ENCODE assay signal across 8 cellular contexts in the genomic region with DNA sequence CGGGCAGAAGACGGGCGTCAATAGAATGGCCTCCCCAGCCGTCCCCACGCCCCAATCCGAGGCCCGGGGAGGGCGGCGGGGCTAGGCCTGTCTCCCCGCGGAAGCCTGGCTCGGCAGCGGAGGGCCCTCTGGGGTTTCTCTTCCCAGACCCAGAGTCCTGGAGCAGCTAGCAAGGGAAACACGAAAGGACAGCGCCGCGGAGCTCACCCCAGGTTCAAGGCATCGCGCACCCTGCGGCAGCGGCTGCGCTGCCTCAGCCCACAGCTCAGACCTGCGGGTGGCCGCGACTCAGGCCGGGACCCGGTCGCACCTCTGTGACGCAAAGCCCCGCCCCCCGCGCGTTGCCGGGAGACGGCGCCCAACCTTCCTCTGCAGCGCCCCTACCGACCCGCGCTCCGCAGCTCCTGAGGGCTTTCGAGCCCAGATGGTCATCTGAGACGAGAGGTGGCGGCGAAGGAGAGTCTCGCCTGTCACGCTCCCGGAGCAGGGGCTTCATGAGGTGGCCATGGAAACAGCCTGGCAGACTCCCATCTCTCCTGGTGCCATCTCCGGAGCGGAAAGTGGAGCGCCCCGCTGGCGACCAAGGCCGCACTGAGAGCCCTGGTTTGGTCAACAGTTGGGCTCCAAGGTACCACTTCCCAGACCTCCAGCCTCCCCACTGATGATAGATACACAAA. TPM values are rescaled to one million over a fixed set of nuclear protein-coding genes. Genes with fewer than 3 reads are reported as not detected.
DNase-seq lines count a peak whose midpoint lies in the region; ATAC-seq and TF ChIP-seq lines count a peak whose summit lies in the region.

A gene with protein sequence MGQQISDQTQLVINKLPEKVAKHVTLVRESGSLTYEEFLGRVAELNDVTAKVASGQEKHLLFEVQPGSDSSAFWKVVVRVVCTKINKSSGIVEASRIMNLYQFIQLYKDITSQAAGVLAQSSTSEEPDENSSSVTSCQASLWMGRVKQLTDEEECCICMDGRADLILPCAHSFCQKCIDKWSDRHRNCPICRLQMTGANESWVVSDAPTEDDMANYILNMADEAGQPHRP (minus strand): TSS at position 273 of the 677 bp plus-strand sequence. CDS start 7,029 bp downstream, outside the sequence.

- H3K4me1 Mint-ChIP-seq in activated B cell treated with CpG ODN at 0.5 μM for 24 hours, result peaks cover 80% of the 10 kb centered on the region

- peaks cover 5% of the 10 kb centered on the region for H3K9me3 Mint-ChIP-seq in activated B cell treated with CpG ODN at 0.5 μM for 24 hours

- H3K9me3 ChIP-seq in AG04450 (ENCODE audit: control insufficient read depth, insufficient read depth, low read length), result peaks cover 16% of the 10 kb centered on the region

- H3K4me3 ChIP-seq in AG04450 (ENCODE audit: low read depth, low read length), result peak within 1 kb of the TSS; percentile 86

- no peaks in the 10 kb centered on the region for H3K27me3 Mint-ChIP-seq in activated B cell treated with CpG ODN at 0.5 μM for 24 hours

- H3K36me3 Mint-ChIP-seq in activated B cell treated with CpG ODN at 0.5 μM for 24 hours (ENCODE audit: low read depth), result peaks cover 15% of the 10 kb centered on the region

- ATAC-seq in GM18870 (IDR thresholded peaks at IDR 0.05; ENCODE audit: unreplicated experiment) (peak; percentile 84), HG03135 (IDR thresholded peaks at IDR 0.05; ENCODE audit: unreplicated experiment) (peak; percentile 99), activated B cell treated with CpG ODN at 0.5 μM for 24 hours (ENCODE audit: low read depth) (peak; percentile 91)

- H3K27me3 ChIP-seq in AG04450 (ENCODE audit: control insufficient read depth, insufficient read depth, low read length), result no peaks in the 10 kb centered on the region

- TF ChIP-seq CTCF in AG04450 (IDR thresholded peaks at IDR 0.05; ENCODE audit: low read depth, low read length) (peak; percentile 82), activated B cell treated with CpG ODN at 0.5 μM for 24 hours (IDR thresholded peaks at IDR 0.05) (no peak)

- H3K4me3 Mint-ChIP-seq in activated B cell treated with CpG ODN at 0.5 μM for 24 hours, result peak within 1 kb of the TSS; percentile 90

- intact Hi-C loops in activated B cell treated with CpG ODN at 0.5 μM for 24 hours (cut with micrococcal nuclease), result loop anchor here (1.0 to 5.0 kb wide), 10 partner anchors 14 to 784 kb away; no protein-coding TSS in a partner anchor

- peak within 1 kb of the TSS; percentile 95 for H3K27ac Mint-ChIP-seq in activated B cell treated with CpG ODN at 0.5 μM for 24 hours

- CTCF ChIA-PET in AG04450 (lab: Charles Lee) (interaction anchor here (0.6 to 3.9 kb wide), 45 partner anchors 9 to 813 kb away, joined by 3 to 44 read pairs (median 4); a partner anchor contains a TSS), activated B cell treated with CpG ODN at 0.5 μM for 24 hours (lab: Charles Lee) (interaction anchor here (0.7 to 3.0 kb wide), 42 partner anchors 8 to 317 kb away, joined by 3 to 20 read pairs (median 4); a partner anchor contains a TSS)

- H3K27ac ChIP-seq in AG04450 (ENCODE audit: low read depth, low read length), result peak within 1 kb of the TSS; percentile 84
- H3K27ac ChIP-seq in caudate nucleus (ENCODE audit: low read depth, low read length), result peak within 1 kb of the TSS; percentile 86

- DNase-seq in AG04450 (ENCODE audit: low read depth, low spot score), result peak; percentile 55
- DNase-seq in NCI-H2196 (lab: John Stamatoyannopoulos, UW; ENCODE audit: unreplicated experiment), result peak; percentile 97
- peak; percentile 99 for DNase-seq in activated B cell treated with CpG ODN at 0.5 μM for 24 hours
- DNase-seq in caudate nucleus (lab: John Stamatoyannopoulos, UW), result peak in 60 of 61 donors; percentile 51 to 96 (median 89)
- DNase-seq in inferior parietal cortex (ENCODE audit: extremely low spot score), result peak; percentile 94
- DNase-seq in stimulated activated CD4-positive, alpha-beta T cell treated with anti-CD3 and anti-CD28 coated beads, Interleukin-12 subunit alpha, Interleukin-12 subunit beta, amount 100 ng/mL, for 4 hours, result peak; percentile 98

- POLR2A ChIA-PET in AG04450 (lab: Yijun Ruan, JAX), result interaction anchor here (0.6 to 2.1 kb wide), 10 partner anchors 13 to 739 kb away, joined by 3 to 10 read pairs (median 4); a partner anchor contains a TSS
- POLR2A ChIA-PET in activated B cell treated with CpG ODN at 0.5 μM for 24 hours (lab: Charles Lee), result interaction anchor here (0.6 to 3.8 kb wide), 43 partner anchors 8 to 1079 kb away, joined by 3 to 37 read pairs (median 5); a partner anchor contains a TSS

RNA-seq across cellular contexts. Expression of the gene that starts here (rescaled TPM):
- 23.7 and 34.8 TPM in 2 replicates for polyA plus RNA-seq in AG04450 (2011; rRNA removed)
- 10.9 and 16.8 TPM in 2 replicates for polyA minus RNA-seq in AG04450 (2011; rRNA and poly(A)+ RNA removed)
- total RNA-seq in activated B cell treated with CpG ODN at 0.5 μM for 24 hours, result 32.8 and 36.9 TPM in 2 replicates

Comparison
In these comparisons a context has a peak if more than half of its experiments do, and no peak if none do; other contexts are left out.
1. Peak in every context shown above with its lines: DNase-seq, ATAC-seq, H3K4me3 ChIP-seq and H3K27ac ChIP-seq.